8 cellular contexts compared by ENCODE assay signal in genomic region chr2:196592912-196593881, GRCh38. TPM values are rescaled to one million over a fixed set of nuclear protein-coding genes. Genes with fewer than 3 reads are reported as not detected.
DNase-seq lines count a peak whose midpoint lies in the region; ATAC-seq and TF ChIP-seq lines count a peak whose summit lies in the region.

Gene HECW2, minus strand, starts transcription at chr2:196593554.

- CTCF ChIA-PET in activated CD4-positive, alpha-beta T cell treated with anti-CD3 and anti-CD28 coated beads for 36 hours (lab: Charles Lee), result interaction anchor here (0.6 to 1.8 kb wide), 3 partner anchors 10 to 517 kb away, joined by 3 to 5 read pairs (median 4); no protein-coding TSS in a partner anchor
- CTCF ChIA-PET in HEK293T (lab: Yijun Ruan, JAX), result no interaction called here

- ATAC-seq in activated CD4-positive, alpha-beta T cell treated with anti-CD3 and anti-CD28 coated beads for 36 hours, result peak; percentile 61
- peak; percentile 31 for ATAC-seq in activated T-helper 17 cell treated with anti-CD3 and anti-CD28 coated beads, Interleukin-2, amount 50 U/mL, for 72 hours (replicated peaks)

- no peak within 1 kb of the TSS for H3K27ac Mint-ChIP-seq in activated CD4-positive, alpha-beta T cell treated with anti-CD3 and anti-CD28 coated beads for 36 hours
- H3K27ac Mint-ChIP-seq in activated T-helper 17 cell treated with anti-CD3 and anti-CD28 coated beads, Interleukin-2, amount 50 U/mL, for 72 hours, result no peak within 1 kb of the TSS
- H3K27ac Mint-ChIP-seq in neural crest cell (ENCODE audit: unreplicated experiment), result peak within 1 kb of the TSS; percentile 93

- no peaks in the 10 kb centered on the region for H3K9me3 Mint-ChIP-seq in activated CD4-positive, alpha-beta T cell treated with anti-CD3 and anti-CD28 coated beads for 36 hours (ENCODE audit: low read depth)
- H3K9me3 Mint-ChIP-seq in activated T-helper 17 cell treated with anti-CD3 and anti-CD28 coated beads, Interleukin-2, amount 50 U/mL, for 72 hours, result no peaks in the 10 kb centered on the region
- no peaks in the 10 kb centered on the region for H3K9me3 Mint-ChIP-seq in neural crest cell

- DNase-seq in activated CD4-positive, alpha-beta T cell treated with anti-CD3 and anti-CD28 coated beads for 36 hours, result peak; percentile 46
- no peak for DNase-seq in activated CD4-positive, alpha-beta T cell treated with anti-CD3 and anti-CD28 coated beads for 1 hour
- DNase-seq in HEK293T (ENCODE audit: extremely low spot score), result peak; percentile 69
- DNase-seq in NCI-H1105 treated with DMSO at 0.1 percent for 48 hours (lab: John Stamatoyannopoulos, UW), result peak; percentile 58
- peak; percentile 38 for DNase-seq in germinal center (ENCODE audit: low spot score)
- peak; percentile 64 for DNase-seq in neural crest cell (ENCODE audit: low read depth, low spot score)
- DNase-seq in SKM-1 (lab: John Stamatoyannopoulos, UW; ENCODE audit: unreplicated experiment), result no peak

- H3K4me1 Mint-ChIP-seq in activated CD4-positive, alpha-beta T cell treated with anti-CD3 and anti-CD28 coated beads for 36 hours, result peaks cover 7% of the 10 kb centered on the region
- no peaks in the 10 kb centered on the region for H3K4me1 Mint-ChIP-seq in activated T-helper 17 cell treated with anti-CD3 and anti-CD28 coated beads, Interleukin-2, amount 50 U/mL, for 72 hours
- peaks cover 48% of the 10 kb centered on the region for H3K4me1 Mint-ChIP-seq in neural crest cell

- peak within 1 kb of the TSS; percentile 63 for H3K4me3 Mint-ChIP-seq in activated CD4-positive, alpha-beta T cell treated with anti-CD3 and anti-CD28 coated beads for 36 hours
- peak within 1 kb of the TSS; percentile 71 for H3K4me3 Mint-ChIP-seq in activated T-helper 17 cell treated with anti-CD3 and anti-CD28 coated beads, Interleukin-2, amount 50 U/mL, for 72 hours
- peak within 1 kb of the TSS; percentile 94 for H3K4me3 Mint-ChIP-seq in neural crest cell

- H3K27me3 Mint-ChIP-seq in activated CD4-positive, alpha-beta T cell treated with anti-CD3 and anti-CD28 coated beads for 36 hours, result peaks cover 61% of the 10 kb centered on the region
- H3K27me3 Mint-ChIP-seq in activated T-helper 17 cell treated with anti-CD3 and anti-CD28 coated beads, Interleukin-2, amount 50 U/mL, for 72 hours, result peaks cover 70% of the 10 kb centered on the region
- peaks cover 7% of the 10 kb centered on the region for H3K27me3 Mint-ChIP-seq in neural crest cell (ENCODE audit: low read depth)

- POLR2A ChIA-PET in activated CD4-positive, alpha-beta T cell treated with anti-CD3 and anti-CD28 coated beads for 36 hours (lab: Charles Lee), result no interaction called here
- POLR2A ChIA-PET in HEK293T (lab: Yijun Ruan, JAX), result no interaction called here

- intact Hi-C loops in activated CD4-positive, alpha-beta T cell treated with anti-CD3 and anti-CD28 coated beads for 36 hours (cut with DNase I, micrococcal nuclease), result loop anchor here in 1 of 2 experiments (2.0 kb wide), 1 partner anchor 46 kb away; the partner anchor contains the start of gene CCDC150

- no peaks in the 10 kb centered on the region for H3K36me3 Mint-ChIP-seq in activated CD4-positive, alpha-beta T cell treated with anti-CD3 and anti-CD28 coated beads for 36 hours (ENCODE audit: low read depth)
- H3K36me3 Mint-ChIP-seq in activated T-helper 17 cell treated with anti-CD3 and anti-CD28 coated beads, Interleukin-2, amount 50 U/mL, for 72 hours (ENCODE audit: low read depth), result no peaks in the 10 kb centered on the region
- no peaks in the 10 kb centered on the region for H3K36me3 Mint-ChIP-seq in neural crest cell (ENCODE audit: low read depth)

- no peak for TF ChIP-seq CTCF in neural crest cell (conservative IDR thresholded peaks at IDR 0.05)

TF ChIP-seq in HEK293T, 16 proteins besides CTCF, POLR2A, EP300 and RAD21:
- no peak for TF ChIP-seq TARDBP (IDR thresholded peaks at IDR 0.05)
- peak; percentile 48 for TF ChIP-seq L3MBTL2 (conservative IDR thresholded peaks at IDR 0.05)

RNA-seq across cellular contexts. Expression of gene HECW2, which starts in this region (rescaled TPM):
- 1 to 10 TPM; 1.3 to 1.6 TPM for total RNA-seq in activated CD4-positive, alpha-beta T cell treated with anti-CD3 and anti-CD28 coated beads for 36 hours
- 1 to 10 TPM; 2.6 to 3.1 TPM for total RNA-seq in activated T-helper 17 cell treated with anti-CD3 and anti-CD28 coated beads, Interleukin-2, amount 50 U/mL, for 72 hours
- total RNA-seq in neural crest cell, result 11.7 and 13.0 TPM in 2 replicates

Comparison
In these comparisons a context has a peak if more than half of its experiments do, and no peak if none do; other contexts are left out.
1. DNase-seq: peak in activated CD4-positive, alpha-beta T cell treated with anti-CD3 and anti-CD28 coated beads for 36 hours (single experiment), HEK293T (single experiment), NCI-H1105 treated with DMSO at 0.1 percent for 48 hours (single experiment), germinal center (single experiment) and neural crest cell (single experiment); none in activated CD4-positive, alpha-beta T cell treated with anti-CD3 and anti-CD28 coated beads for 1 hour (single experiment) and SKM-1 (single experiment).
2. Peak in every context shown above with its lines, with median percentiles within 50 percentile points of each other: H3K4me3 Mint-ChIP-seq.